ENCODE assay signal across 1 cellular context in genomic region chr5:122319897-122320296, GRCh38.
TF ChIP-seq lines count a peak whose summit lies in the region.

No MANE protein-coding gene starts in this region.

TF ChIP-seq in GM23338, 12 proteins besides CTCF, POLR2A, EP300 and RAD21 (continued from another document):
- TF ChIP-seq, protein P1, sequence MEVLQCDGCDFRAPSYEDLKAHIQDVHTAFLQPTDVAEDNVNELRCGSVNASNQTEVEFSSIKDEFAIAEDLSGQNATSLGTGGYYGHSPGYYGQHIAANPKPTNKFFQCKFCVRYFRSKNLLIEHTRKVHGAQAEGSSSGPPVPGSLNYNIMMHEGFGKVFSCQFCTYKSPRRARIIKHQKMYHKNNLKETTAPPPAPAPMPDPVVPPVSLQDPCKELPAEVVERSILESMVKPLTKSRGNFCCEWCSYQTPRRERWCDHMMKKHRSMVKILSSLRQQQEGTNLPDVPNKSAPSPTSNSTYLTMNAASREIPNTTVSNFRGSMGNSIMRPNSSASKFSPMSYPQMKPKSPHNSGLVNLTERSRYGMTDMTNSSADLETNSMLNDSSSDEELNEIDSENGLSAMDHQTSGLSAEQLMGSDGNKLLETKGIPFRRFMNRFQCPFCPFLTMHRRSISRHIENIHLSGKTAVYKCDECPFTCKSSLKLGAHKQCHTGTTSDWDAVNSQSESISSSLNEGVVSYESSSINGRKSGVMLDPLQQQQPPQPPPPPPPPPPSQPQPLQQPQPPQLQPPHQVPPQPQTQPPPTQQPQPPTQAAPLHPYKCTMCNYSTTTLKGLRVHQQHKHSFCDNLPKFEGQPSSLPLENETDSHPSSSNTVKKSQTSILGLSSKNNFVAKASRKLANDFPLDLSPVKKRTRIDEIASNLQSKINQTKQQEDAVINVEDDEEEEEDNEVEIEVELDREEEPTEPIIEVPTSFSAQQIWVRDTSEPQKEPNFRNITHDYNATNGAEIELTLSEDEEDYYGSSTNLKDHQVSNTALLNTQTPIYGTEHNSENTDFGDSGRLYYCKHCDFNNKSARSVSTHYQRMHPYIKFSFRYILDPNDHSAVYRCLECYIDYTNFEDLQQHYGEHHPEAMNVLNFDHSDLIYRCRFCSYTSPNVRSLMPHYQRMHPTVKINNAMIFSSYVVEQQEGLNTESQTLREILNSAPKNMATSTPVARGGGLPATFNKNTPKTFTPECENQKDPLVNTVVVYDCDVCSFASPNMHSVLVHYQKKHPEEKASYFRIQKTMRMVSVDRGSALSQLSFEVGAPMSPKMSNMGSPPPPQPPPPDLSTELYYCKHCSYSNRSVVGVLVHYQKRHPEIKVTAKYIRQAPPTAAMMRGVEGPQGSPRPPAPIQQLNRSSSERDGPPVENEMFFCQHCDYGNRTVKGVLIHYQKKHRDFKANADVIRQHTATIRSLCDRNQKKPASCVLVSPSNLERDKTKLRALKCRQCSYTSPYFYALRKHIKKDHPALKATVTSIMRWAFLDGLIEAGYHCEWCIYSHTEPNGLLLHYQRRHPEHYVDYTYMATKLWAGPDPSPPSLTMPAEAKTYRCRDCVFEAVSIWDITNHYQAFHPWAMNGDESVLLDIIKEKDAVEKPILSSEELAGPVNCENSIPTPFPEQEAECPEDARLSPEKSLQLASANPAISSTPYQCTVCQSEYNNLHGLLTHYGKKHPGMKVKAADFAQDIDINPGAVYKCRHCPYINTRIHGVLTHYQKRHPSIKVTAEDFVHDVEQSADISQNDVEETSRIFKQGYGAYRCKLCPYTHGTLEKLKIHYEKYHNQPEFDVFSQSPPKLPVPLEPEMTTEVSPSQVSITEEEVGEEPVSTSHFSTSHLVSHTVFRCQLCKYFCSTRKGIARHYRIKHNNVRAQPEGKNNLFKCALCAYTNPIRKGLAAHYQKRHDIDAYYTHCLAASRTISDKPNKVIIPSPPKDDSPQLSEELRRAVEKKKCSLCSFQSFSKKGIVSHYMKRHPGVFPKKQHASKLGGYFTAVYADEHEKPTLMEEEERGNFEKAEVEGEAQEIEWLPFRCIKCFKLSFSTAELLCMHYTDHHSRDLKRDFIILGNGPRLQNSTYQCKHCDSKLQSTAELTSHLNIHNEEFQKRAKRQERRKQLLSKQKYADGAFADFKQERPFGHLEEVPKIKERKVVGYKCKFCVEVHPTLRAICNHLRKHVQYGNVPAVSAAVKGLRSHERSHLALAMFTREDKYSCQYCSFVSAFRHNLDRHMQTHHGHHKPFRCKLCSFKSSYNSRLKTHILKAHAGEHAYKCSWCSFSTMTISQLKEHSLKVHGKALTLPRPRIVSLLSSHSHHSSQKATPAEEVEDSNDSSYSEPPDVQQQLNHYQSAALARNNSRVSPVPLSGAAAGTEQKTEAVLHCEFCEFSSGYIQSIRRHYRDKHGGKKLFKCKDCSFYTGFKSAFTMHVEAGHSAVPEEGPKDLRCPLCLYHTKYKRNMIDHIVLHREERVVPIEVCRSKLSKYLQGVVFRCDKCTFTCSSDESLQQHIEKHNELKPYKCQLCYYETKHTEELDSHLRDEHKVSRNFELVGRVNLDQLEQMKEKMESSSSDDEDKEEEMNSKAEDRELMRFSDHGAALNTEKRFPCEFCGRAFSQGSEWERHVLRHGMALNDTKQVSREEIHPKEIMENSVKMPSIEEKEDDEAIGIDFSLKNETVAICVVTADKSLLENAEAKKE (CRISPR knock-in tag; IDR thresholded peaks at IDR 0.05), result no peak
- no peak for TF ChIP-seq ETS1 (IDR thresholded peaks at IDR 0.05)
- TF ChIP-seq EZH2 (IDR thresholded peaks at IDR 0.05; ENCODE audit: low read depth, unreplicated experiment), result no peak
- no peak for TF ChIP-seq JUNB (IDR thresholded peaks at IDR 0.05; ENCODE audit: unreplicated experiment)
- no peak for TF ChIP-seq EZH2phosphoT487 (IDR thresholded peaks at IDR 0.05; ENCODE audit: unreplicated experiment)
- no peak for TF ChIP-seq NANOG (IDR thresholded peaks at IDR 0.05; ENCODE audit: borderline replicate concordance)
